1 cellular context compared by ENCODE assay signal in genomic region chr10:97131041-97131659, GRCh38.
TF ChIP-seq lines count a peak whose summit lies in the region.

No MANE protein-coding gene starts in this region.

TF ChIP-seq in GM23338, 12 proteins besides CTCF, POLR2A, EP300 and RAD21 (continued from another document):
- TF ChIP-seq ZNF462 (CRISPR knock-in tag; IDR thresholded peaks at IDR 0.05) (no peak), EZH2 (IDR thresholded peaks at IDR 0.05; ENCODE audit: low read depth, unreplicated experiment) (no peak), CREB1 (CRISPR knock-in tag; IDR thresholded peaks at IDR 0.05; ENCODE audit: low read depth) (no peak), NANOG (IDR thresholded peaks at IDR 0.05; ENCODE audit: borderline replicate concordance) (no peak), EZH2phosphoT487 (IDR thresholded peaks at IDR 0.05; ENCODE audit: unreplicated experiment) (no peak), ZNF331 (CRISPR knock-in tag; IDR thresholded peaks at IDR 0.05; ENCODE audit: low read depth) (no peak), ZNF114 (CRISPR knock-in tag; IDR thresholded peaks at IDR 0.05) (no peak), STAT1 (IDR thresholded peaks at IDR 0.05; ENCODE audit: unreplicated experiment) (no peak), JUNB (IDR thresholded peaks at IDR 0.05; ENCODE audit: unreplicated experiment) (no peak)
